In genomic region chr3:17800232-17800631, GRCh38 we compare ENCODE assay signal across 24 cellular contexts. TPM values are rescaled to one million over a fixed set of nuclear protein-coding genes. Genes with fewer than 3 reads are reported as not detected.
A peak's percentile ranks its signal among the peaks of the same experiment; 100 is the strongest.
DNase-seq lines count a peak whose midpoint lies in the region; ATAC-seq and TF ChIP-seq lines count a peak whose summit lies in the region.
"Had no signal": no experiment of that assay in that cellular context is flagged by ENCODE, and none has a peak within 500 bp of the region (broad histone marks: within the 10 kb centered on the region; RNA-seq: fewer than 3 reads in every experiment).

No MANE protein-coding gene starts in this region.

- H4K20me1 ChIP-seq in mammary epithelial cell (ENCODE audit: insufficient read depth, low read length) = no peaks in the 10 kb centered on the region

- no peak overlapping the region for H2AFZ ChIP-seq in mammary epithelial cell (ENCODE audit: low read depth, low read length)

- CTCF ChIA-PET in mammary epithelial cell (lab: Charles Lee; ENCODE audit: low non-redundant PET) = no interaction called here
- CTCF ChIA-PET in CD4-positive, alpha-beta T cell (lab: Charles Lee) = interaction anchor here (1.4 kb wide), 1 partner anchor 10 kb away, joined by 3 read pairs; no protein-coding TSS in a partner anchor

- POLR2A ChIA-PET in CD4-positive, alpha-beta T cell (lab: Charles Lee) = no interaction called here

- H3K36me3 ChIP-seq in mammary epithelial cell (ENCODE audit: insufficient read depth, low read length) = no peaks in the 10 kb centered on the region
- H3K36me3 ChIP-seq in breast epithelium = no peaks in the 10 kb centered on the region
- H3K36me3 ChIP-seq in RWPE2 (ENCODE audit: low read depth) = no peaks in the 10 kb centered on the region
- H3K36me3 ChIP-seq: BE2C, left lung, transverse colon had no signal

- H3K4me2 ChIP-seq in mammary epithelial cell (ENCODE audit: insufficient read depth, low read depth, low read length) = no peak overlapping the region

- TF ChIP-seq CTCF in mammary epithelial cell (conservative IDR thresholded peaks at IDR 0.05 in 1 of 2, IDR thresholded peaks at IDR 0.05 in 1 of 2; ENCODE audit: extremely low read depth in 1 of 2, insufficient read depth in 1 of 2, low read depth in 1 of 2, low read length in 2 of 2) (no peak), breast epithelium (IDR thresholded peaks at IDR 0.05) (no peak), RWPE2 (IDR thresholded peaks at IDR 0.05; ENCODE audit: poor library complexity, severe bottlenecking) (no peak), fibroblast of mammary gland (conservative IDR thresholded peaks at IDR 0.05; ENCODE audit: control insufficient read depth, insufficient read depth, low read depth, low read length) (no peak)
- no peak for TF ChIP-seq CTCF in CD4-positive, alpha-beta T cell (IDR thresholded peaks at IDR 0.05)

- no peaks in the 10 kb centered on the region for H3K4me1 Mint-ChIP-seq in CD4-positive, alpha-beta T cell (ENCODE audit: low read depth)
- H3K4me1 Mint-ChIP-seq: activated naive CD4-positive, alpha-beta T cell treated with anti-CD3 and anti-CD28 coated beads, Interleukin-2, amount 50 U/mL, for 24 hours; naive thymus-derived CD4-positive, alpha-beta T cell; T-cell had no signal

- no TSS peak for BruUV-seq in mammary epithelial cell (replicated peaks; lab: Mats Ljungman, UMichigan)

- H3K4me3 Mint-ChIP-seq in CD4-positive, alpha-beta T cell = no peak overlapping the region
- H3K4me3 Mint-ChIP-seq: activated naive CD4-positive, alpha-beta T cell treated with anti-CD3 and anti-CD28 coated beads, Interleukin-2, amount 50 U/mL, for 24 hours; naive thymus-derived CD4-positive, alpha-beta T cell; stimulated activated naive CD8-positive, alpha-beta T cell treated with anti-CD3 and anti-CD28 coated beads, Interleukin-15, Interleukin-2, amounts not matched to agents 100 ng/mL and 50 ng/mL, for 24 hours; T-cell had no signal

- H3K79me2 ChIP-seq in mammary epithelial cell (ENCODE audit: insufficient read depth, low read length) = no peaks in the 10 kb centered on the region

- TF ChIP-seq POLR2A in breast epithelium (IDR thresholded peaks at IDR 0.05) = no peak

- H3K27ac ChIP-seq in mammary epithelial cell (ENCODE audit: insufficient read depth, low read depth, low read length) (no peak overlapping the region), breast epithelium (no peak overlapping the region), RWPE2 (ENCODE audit: poor library complexity, severe bottlenecking) (no peak overlapping the region)
- no peak overlapping the region for H3K27ac ChIP-seq in CD4-positive, alpha-beta T cell (ENCODE audit: low read depth, low read length)
- H3K27ac ChIP-seq: left lung, transverse colon had no signal

- ATAC-seq in RWPE2 (ENCODE audit: low read depth) (peak; percentile 74; the same call in 2 of the 3 replicates), GM18868 (IDR thresholded peaks at IDR 0.05; ENCODE audit: unreplicated experiment) (no peak), GM18858 (IDR thresholded peaks at IDR 0.05; ENCODE audit: unreplicated experiment) (no peak), HG02763 (IDR thresholded peaks at IDR 0.05; ENCODE audit: unreplicated experiment) (no peak)
- no peak for ATAC-seq in CD4-positive, alpha-beta T cell (ENCODE audit: poor library complexity)
- ATAC-seq: esophagus mucosa; K562; left lung; naive thymus-derived CD4-positive, alpha-beta T cell; T-cell had no signal

- DNase-seq in mammary epithelial cell = peak; percentile 39
- DNase-seq in breast epithelium (ENCODE audit: low spot score in 2 of 2) = no peak
- DNase-seq in RWPE2 (ENCODE audit: low spot score) = no peak
- peak; percentile 4 for DNase-seq in fibroblast of mammary gland (ENCODE audit: low read depth)
- DNase-seq in CD4-positive, alpha-beta T cell = no peak
- DNase-seq: activated CD4-positive, alpha-beta T cell treated with anti-CD3 and anti-CD28 coated beads for 48 hours; BE2C; DMS79 treated with DMSO at 0.1 percent for 48 hours; left lung; naive thymus-derived CD4-positive, alpha-beta T cell; NCI-H1694 treated with DMSO at 0.1 percent for 48 hours; NCI-H774; retina; SHP77; stimulated activated CD4-positive, alpha-beta T cell treated with anti-CD3 and anti-CD28 coated beads, Interleukin-12 subunit alpha, Interleukin-12 subunit beta, amount 100 ng/mL, for 4 hours; T-cell; transverse colon had no signal

- in situ Hi-C loops in mammary epithelial cell (cut with MboI; ENCODE audit: low sequenced_read_pairs in 2 of 2) = no loop called here

- H3K9me3 ChIP-seq in mammary epithelial cell (replicated peaks; ENCODE audit: insufficient read depth, low read length) (no peaks in the 10 kb centered on the region), breast epithelium (no peaks in the 10 kb centered on the region), RWPE2 (ENCODE audit: severe bottlenecking) (no peaks in the 10 kb centered on the region)
- H3K9me3 ChIP-seq in CD4-positive, alpha-beta T cell (ENCODE audit: control insufficient read depth, low read length) = no peaks in the 10 kb centered on the region
- H3K9me3 ChIP-seq: BE2C, left lung, transverse colon had no signal

- no peaks in the 10 kb centered on the region for H3K9me3 Mint-ChIP-seq in CD4-positive, alpha-beta T cell
- H3K9me3 Mint-ChIP-seq: activated naive CD4-positive, alpha-beta T cell treated with anti-CD3 and anti-CD28 coated beads, Interleukin-2, amount 50 U/mL, for 24 hours; stimulated activated naive CD8-positive, alpha-beta T cell treated with anti-CD3 and anti-CD28 coated beads, Interleukin-15, Interleukin-2, amounts not matched to agents 100 ng/mL and 50 ng/mL, for 24 hours; T-cell had no signal

- no peaks in the 10 kb centered on the region for H3K36me3 Mint-ChIP-seq in CD4-positive, alpha-beta T cell (ENCODE audit: low read depth)
- H3K36me3 Mint-ChIP-seq: activated naive CD4-positive, alpha-beta T cell treated with anti-CD3 and anti-CD28 coated beads, Interleukin-2, amount 50 U/mL, for 24 hours; T-cell had no signal

- peaks cover 5% of the 10 kb centered on the region for H3K4me1 ChIP-seq in mammary epithelial cell (ENCODE audit: insufficient read depth, low read length)
- no peaks in the 10 kb centered on the region for H3K4me1 ChIP-seq in breast epithelium
- H3K4me1 ChIP-seq in RWPE2 (ENCODE audit: insufficient read depth, poor library complexity, severe bottlenecking) = no peaks in the 10 kb centered on the region
- H3K4me1 ChIP-seq: BE2C, left lung, transverse colon had no signal

- H3K27me3 Mint-ChIP-seq in CD4-positive, alpha-beta T cell = no peaks in the 10 kb centered on the region

- 92% methylated on average over 2 of the region's 2 CpGs for WGBS in mammary epithelial cell (ENCODE audit: low coverage, missing lambda C conversion rate)

- H3K9ac ChIP-seq in mammary epithelial cell (ENCODE audit: insufficient read depth, low read length) = no peak overlapping the region

- no peak overlapping the region for H3K27ac Mint-ChIP-seq in CD4-positive, alpha-beta T cell
- H3K27ac Mint-ChIP-seq: activated naive CD4-positive, alpha-beta T cell treated with anti-CD3 and anti-CD28 coated beads, Interleukin-2, amount 50 U/mL, for 24 hours; stimulated activated naive CD8-positive, alpha-beta T cell treated with anti-CD3 and anti-CD28 coated beads, Interleukin-15, Interleukin-2, amounts not matched to agents 100 ng/mL and 50 ng/mL, for 24 hours; T-cell had no signal

- H3K27me3 ChIP-seq in mammary epithelial cell (ENCODE audit: insufficient read depth, low read length) = no peaks in the 10 kb centered on the region
- H3K27me3 ChIP-seq in breast epithelium = no peaks in the 10 kb centered on the region
- no peaks in the 10 kb centered on the region for H3K27me3 ChIP-seq in RWPE2 (ENCODE audit: insufficient read depth, poor library complexity, severe bottlenecking)
- peaks cover 3% of the 10 kb centered on the region for H3K27me3 ChIP-seq in CD4-positive, alpha-beta T cell (ENCODE audit: control insufficient read depth, insufficient read depth, low read length)
- H3K27me3 ChIP-seq: BE2C, left lung, transverse colon had no signal

- H3K4me3 ChIP-seq in mammary epithelial cell (replicated peaks in 1 of 3; ENCODE audit: insufficient read depth in 1 of 3, low read depth in 2 of 3, low read length in 3 of 3) (no peak overlapping the region), breast epithelium (no peak overlapping the region), RWPE2 (ENCODE audit: severe bottlenecking) (no peak overlapping the region), fibroblast of mammary gland (ENCODE audit: control insufficient read depth, low read depth, low read length) (no peak overlapping the region)
- H3K4me3 ChIP-seq: K562, left lung, transverse colon had no signal

- intact Hi-C loops in mammary epithelial cell (cut with micrococcal nuclease) (no loop called here), breast epithelium (cut with DNase I; ENCODE audit: low total_unique reads) (no loop called here)
- intact Hi-C loops in CD4-positive, alpha-beta T cell (cut with DNase I, micrococcal nuclease) = no loop called here

- dilution Hi-C loops in mammary epithelial cell (cut with HindIII; ENCODE audit: low sequenced_read_pairs) = no loop called here

RNA-seq across cellular contexts. Expression of gene TBC1D5, which starts 57.8 kb away (rescaled TPM):
- total RNA-seq in mammary epithelial cell (10 to 100 TPM; 35.0 to 59.7 TPM), breast epithelium (100 to 1,000 TPM in 1 of 3 donors, 10 to 100 TPM in 2; 70.1 to 109 (median 90.1) TPM)
- 19.5 TPM for polyA plus RNA-seq in mammary epithelial cell
- polyA minus RNA-seq in mammary epithelial cell = 52.4 TPM
- total RNA-seq in CD4-positive, alpha-beta T cell = 10 to 100 TPM; 32.6 to 34.1 TPM

Comparison
In these comparisons a context has a peak if more than half of its experiments do, and no peak if none do; other contexts are left out.
1. DNase-seq: peak in mammary epithelial cell (single experiment) and fibroblast of mammary gland (single experiment); none in breast epithelium (0 of 2), RWPE2 (single experiment) and CD4-positive, alpha-beta T cell (0 of 10).